10 cellular contexts compared by ENCODE assay signal in genomic region chr7:5823504-5824296, GRCh38. TPM values are rescaled to one million over a fixed set of nuclear protein-coding genes. Genes with fewer than 3 reads are reported as not detected.
DNase-seq lines count a peak whose midpoint lies in the region; ATAC-seq and TF ChIP-seq lines count a peak whose summit lies in the region.
"Not testable (repeated sequence)": the region's sequence is repeated elsewhere in the genome, so short reads cannot be mapped to it uniquely, and the experiment has no call there.
"Had no signal": no experiment of that assay in that cellular context is flagged by ENCODE, and none has a peak within 500 bp of the region (broad histone marks: within the 10 kb centered on the region; RNA-seq: fewer than 3 reads in every experiment).

No MANE protein-coding gene starts in this region.

- H3K9ac ChIP-seq in MM.1S (ENCODE audit: low read length) = peak overlapping the region; percentile 71; the same call in 1 of the 2 replicates
- H3K9ac ChIP-seq in mesendoderm (ENCODE audit: low read length) = peak overlapping the region; percentile 63

- H3K4me2 ChIP-seq in MM.1S (ENCODE audit: low read depth, low read length) (peak overlapping the region; percentile 88), mesendoderm (ENCODE audit: low read length) (peak overlapping the region; percentile 73)

- not testable (repeated sequence) for H3K4me1 ChIP-seq in MM.1S (ENCODE audit: low read length); mesendoderm (ENCODE audit: control insufficient read depth, low read depth, low read length); uterus

- peak overlapping the region; percentile 76 for H3K27ac Mint-ChIP-seq in activated CD4-positive, alpha-beta memory T cell treated with anti-CD3 and anti-CD28 coated beads for 36 hours

- peak overlapping the region; percentile 99 for H2AFZ ChIP-seq in MM.1S (ENCODE audit: low read length)

- not testable (repeated sequence) for H3K9me3 Mint-ChIP-seq in activated CD4-positive, alpha-beta memory T cell treated with anti-CD3 and anti-CD28 coated beads for 36 hours

- not testable (repeated sequence) for TF ChIP-seq POLR2A in uterus (IDR thresholded peaks at IDR 0.05)

- H3K79me2 ChIP-seq in MM.1S (ENCODE audit: low read length); mesendoderm (ENCODE audit: control insufficient read depth, insufficient read depth, low read length): not testable (repeated sequence)

- H2BK15ac ChIP-seq in mesendoderm (replicated peaks; ENCODE audit: low read depth) = not testable (repeated sequence)

- in situ Hi-C loops in brain microvascular endothelial cell (cut with HindIII; ENCODE audit: low pct_ligation_motif_present, low sequenced_read_pairs) = not testable (repeated sequence)

- H2BK5ac ChIP-seq in mesendoderm (ENCODE audit: low read length) = not testable (repeated sequence)

- H4K8ac ChIP-seq in mesendoderm (ENCODE audit: low read depth, low read length) = not testable (repeated sequence)

- H3K4me1 Mint-ChIP-seq in activated CD4-positive, alpha-beta memory T cell treated with anti-CD3 and anti-CD28 coated beads for 36 hours (ENCODE audit: low read depth) = peaks cover 28% of the 10 kb centered on the region

- not testable (repeated sequence) for H3K27me3 Mint-ChIP-seq in activated CD4-positive, alpha-beta memory T cell treated with anti-CD3 and anti-CD28 coated beads for 36 hours

- POLR2A ChIA-PET in GM10248 (lab: Yijun Ruan, JAX) = interaction anchor here (0.6 to 1.0 kb wide), 3 partner anchors 133 to 640 kb away, joined by 3 to 6 read pairs (median 3); no protein-coding TSS in a partner anchor
- POLR2A ChIA-PET in activated CD4-positive, alpha-beta memory T cell treated with anti-CD3 and anti-CD28 coated beads for 36 hours (lab: Charles Lee) = interaction anchor here (0.6 to 1.5 kb wide), 2 partner anchors 50 to 133 kb away, joined by 3 read pairs; no protein-coding TSS in a partner anchor

- not testable (repeated sequence) for H3K36me3 ChIP-seq in MM.1S (replicated peaks; ENCODE audit: insufficient read depth, low read length); brain microvascular endothelial cell (replicated peaks); mesendoderm (ENCODE audit: control insufficient read depth, insufficient read depth, low read length); uterus

- H3K23ac ChIP-seq in mesendoderm (ENCODE audit: low read length) = not testable (repeated sequence)

- H3K36me3 Mint-ChIP-seq in activated CD4-positive, alpha-beta memory T cell treated with anti-CD3 and anti-CD28 coated beads for 36 hours = not testable (repeated sequence)

- H4K5ac ChIP-seq in mesendoderm (ENCODE audit: low read length) = not testable (repeated sequence)

- H3K56ac ChIP-seq in mesendoderm (ENCODE audit: low read length) = peak overlapping the region; percentile 78

- no CpG with 5 or more reads among the region's 18 CpGs for WGBS in mesendoderm (ENCODE audit: extremely low coverage, insufficient coverage, low lambda C conversion rate)

- peak; percentile 14 for DNase-seq in GM10248 (ENCODE audit: extremely low spot score)
- DNase-seq in MM.1S; brain microvascular endothelial cell; fibroblast of the aortic adventitia (ENCODE audit: low read depth); mesendoderm; sciatic nerve (ENCODE audit: low spot score); uterus: not testable (repeated sequence)
- peak; percentile 15 for DNase-seq in activated CD4-positive, alpha-beta memory T cell treated with anti-CD3 and anti-CD28 coated beads for 36 hours

- H3K9me3 ChIP-seq in MM.1S (replicated peaks; ENCODE audit: insufficient read depth, low read length); uterus: not testable (repeated sequence)

- intact Hi-C loops in activated CD4-positive, alpha-beta memory T cell treated with anti-CD3 and anti-CD28 coated beads for 36 hours (cut with micrococcal nuclease) = loop anchor here (1.0 to 5.0 kb wide), 2 partner anchors 42 to 121 kb away; partner anchors contain the start of gene RNF216
- intact Hi-C loops in sciatic nerve (cut with DNase I); uterus (cut with DNase I; ENCODE audit: low total_unique reads): not testable (repeated sequence)

- peak overlapping the region; percentile 74 for H3K4me3 Mint-ChIP-seq in activated CD4-positive, alpha-beta memory T cell treated with anti-CD3 and anti-CD28 coated beads for 36 hours

- not testable (repeated sequence) for H3K79me1 ChIP-seq in mesendoderm (ENCODE audit: low read length)

- ATAC-seq in sciatic nerve = peak; percentile 7

- not testable (repeated sequence) for H3K18ac ChIP-seq in mesendoderm (ENCODE audit: low read length)

- not testable (repeated sequence) for H2AK5ac ChIP-seq in mesendoderm (ENCODE audit: low read length)

- H2BK120ac ChIP-seq in mesendoderm (ENCODE audit: low read depth, low read length) = not testable (repeated sequence)

- H3K4me3 ChIP-seq in MM.1S (ENCODE audit: low read length) = peak overlapping the region; percentile 92
- H3K4me3 ChIP-seq in brain microvascular endothelial cell (ENCODE audit: low read depth, low read length) = peak overlapping the region; percentile 75
- peak overlapping the region; percentile 76 for H3K4me3 ChIP-seq in fibroblast of the aortic adventitia (ENCODE audit: low read depth, low read length)
- peak overlapping the region; percentile 50 for H3K4me3 ChIP-seq in mesendoderm (ENCODE audit: low read length)
- peak overlapping the region; percentile 70 to 75 for H3K4me3 ChIP-seq in uterus

- not testable (repeated sequence) for TF ChIP-seq CTCF in GM10248 (IDR thresholded peaks at IDR 0.05; ENCODE audit: control extremely low read depth, extremely low read depth, low read depth, missing control alignments); MM.1S (IDR thresholded peaks at IDR 0.05; ENCODE audit: low read length); brain microvascular endothelial cell (IDR thresholded peaks at IDR 0.05; ENCODE audit: low read depth, low read length, missing control alignments); fibroblast of the aortic adventitia (IDR thresholded peaks at IDR 0.05; ENCODE audit: insufficient read depth, low read length); uterus (IDR thresholded peaks at IDR 0.05)

- H3K4ac ChIP-seq in mesendoderm (ENCODE audit: low read depth, low read length) = not testable (repeated sequence)

- H3F3A ChIP-seq in MM.1S (ENCODE audit: insufficient read depth, low read length) = not testable (repeated sequence)

- H3K27ac ChIP-seq in MM.1S (ENCODE audit: low read length); brain microvascular endothelial cell; mesendoderm (ENCODE audit: low read depth, low read length): not testable (repeated sequence)
- peak overlapping the region in 1 of 2 donors; percentile 78 for H3K27ac ChIP-seq in uterus

- CTCF ChIA-PET in GM10248 (lab: Yijun Ruan, JAX) = interaction anchor here (0.9 to 1.2 kb wide), 3 partner anchors 42 to 130 kb away, joined by 3 to 8 read pairs (median 3); partner anchors contain the start of gene RNF216
- CTCF ChIA-PET in activated CD4-positive, alpha-beta memory T cell treated with anti-CD3 and anti-CD28 coated beads for 36 hours (lab: Charles Lee) = interaction anchor here (1.2 kb wide), 1 partner anchor 42 kb away, joined by 6 read pairs; the partner anchor contains the start of gene RNF216

- H3K27me3 ChIP-seq in MM.1S (replicated peaks; ENCODE audit: insufficient read depth, low read length); brain microvascular endothelial cell (replicated peaks); mesendoderm (ENCODE audit: insufficient read depth, low read length, poor library complexity); uterus: not testable (repeated sequence)

- H4K20me1 ChIP-seq in MM.1S (ENCODE audit: insufficient read depth, low read length) = not testable (repeated sequence)

- not testable (repeated sequence) for H3K9me2 ChIP-seq in MM.1S (replicated peaks; ENCODE audit: insufficient read depth, low read length)

RNA-seq across cellular contexts. Expression of gene RNF216, which starts 42.2 kb away (rescaled TPM):
- 10 to 100 TPM; 27.8 to 31.7 TPM for total RNA-seq in activated CD4-positive, alpha-beta memory T cell treated with anti-CD3 and anti-CD28 coated beads for 36 hours
- total RNA-seq in fibroblast of the aortic adventitia (ENCODE audit: low replicate concordance) (40.4 and 69.4 TPM in 2 replicates), sciatic nerve (41.7 TPM), uterus (10 to 100 TPM; 30.0 to 68.0 (median 50.2) TPM)
- 22.3 TPM for polyA plus RNA-seq in mesendoderm (2013, experiment 1 of 2)
- polyA plus RNA-seq in mesendoderm (2013, experiment 2 of 2) = 22.6 TPM

RNA-seq across cellular contexts. Expression of gene OCM, which starts 56.9 kb away (rescaled TPM):
- total RNA-seq in activated CD4-positive, alpha-beta memory T cell treated with anti-CD3 and anti-CD28 coated beads for 36 hours = not detected
- total RNA-seq in fibroblast of the aortic adventitia (ENCODE audit: low replicate concordance) (not detected in 2 replicates), sciatic nerve (not detected), uterus (1 to 10 TPM in 1 of 4 donors, under 1 TPM in 1, not detected in 2; 0.70 to 1.3 TPM)
- polyA plus RNA-seq in mesendoderm (2013, experiment 1 of 2) = 0.08 TPM
- polyA plus RNA-seq in mesendoderm (2013, experiment 2 of 2) = not detected
- total RNA-seq: Daoy, temporal lobe had no signal
